Comparison of ENCODE assay signal across 8 cellular contexts in genomic region chr17:17028059-17028877, GRCh38. TPM values are rescaled to one million over a fixed set of nuclear protein-coding genes. Genes with fewer than 3 reads are reported as not detected.
DNase-seq lines count a peak whose midpoint lies in the region; ATAC-seq, FAIRE-seq and TF ChIP-seq lines count a peak whose summit lies in the region.

No MANE protein-coding gene starts in this region.

- POLR2A ChIA-PET in endothelial cell of umbilical vein (lab: Charles Lee) (no interaction called here), HEK293T (lab: Yijun Ruan, JAX) (interaction anchor here (1.0 to 1.7 kb wide), 3 partner anchors 12 to 16 kb away, joined by 3 to 7 read pairs (median 4); partner anchors contain the start of gene MPRIP)

- H3K9me3 ChIP-seq in endothelial cell of umbilical vein (replicated peaks; ENCODE audit: control insufficient read depth, insufficient read depth, low read length) (no peaks in the 10 kb centered on the region), mucosa of descending colon (no peaks in the 10 kb centered on the region)

- no peaks in the 10 kb centered on the region for H3K27me3 ChIP-seq in endothelial cell of umbilical vein (ENCODE audit: control insufficient read depth in 2 of 2, insufficient read depth in 2 of 2, low read length in 2 of 2)

- intact Hi-C loops in endothelial cell of umbilical vein (cut with micrococcal nuclease) (no loop called here), mucosa of descending colon (cut with DNase I, micrococcal nuclease) (no loop called here)

- H3K27ac ChIP-seq in endothelial cell of umbilical vein (ENCODE audit: insufficient read depth, low read depth, low read length) = no peak overlapping the region

- dilution Hi-C loops in endothelial cell of umbilical vein (cut with MboI; ENCODE audit: extremely low pct_ligation_motif_present, low sequenced_read_pairs) = no loop called here

- CTCF ChIA-PET in endothelial cell of umbilical vein (lab: Charles Lee) (interaction anchor here (1.1 to 1.8 kb wide), 4 partner anchors 27 to 121 kb away, joined by 3 to 5 read pairs (median 3); no protein-coding TSS in a partner anchor), HEK293T (lab: Yijun Ruan, JAX) (interaction anchor here (0.6 kb wide), 1 partner anchor 8 kb away, joined by 4 read pairs; no protein-coding TSS in a partner anchor)

- H3K79me2 ChIP-seq in endothelial cell of umbilical vein (ENCODE audit: control insufficient read depth, insufficient read depth, low read length) = no peaks in the 10 kb centered on the region

- BruUV-seq in endothelial cell of umbilical vein (replicated peaks; lab: Mats Ljungman, UMichigan) = no TSS peak

- H3K9me1 ChIP-seq in endothelial cell of umbilical vein (replicated peaks; ENCODE audit: control insufficient read depth, extremely low read depth, insufficient read depth, low read length) = no peaks in the 10 kb centered on the region

- no peaks in the 10 kb centered on the region for H4K20me1 ChIP-seq in endothelial cell of umbilical vein (replicated peaks; ENCODE audit: control insufficient read depth, extremely low read depth, insufficient read depth, low read length)

- H3K4me1 ChIP-seq in endothelial cell of umbilical vein (ENCODE audit: control insufficient read depth, extremely low read depth, insufficient read depth, low read length) (peaks cover 27% of the 10 kb centered on the region), mucosa of descending colon (ENCODE audit: low read depth) (peaks cover 14% of the 10 kb centered on the region)

- no peak overlapping the region for H3K4me2 ChIP-seq in endothelial cell of umbilical vein (ENCODE audit: insufficient read depth, low read length)

- FAIRE-seq in endothelial cell of umbilical vein (lab: Jason Lieb, UNC) = peak; percentile 71

- no peak overlapping the region for H2AFZ ChIP-seq in endothelial cell of umbilical vein (ENCODE audit: low read depth, low read length)

- no peak overlapping the region for H3K9ac ChIP-seq in endothelial cell of umbilical vein (replicated peaks; ENCODE audit: extremely low read depth, insufficient read depth, low read length)

- H3K36me3 ChIP-seq in endothelial cell of umbilical vein (ENCODE audit: control insufficient read depth in 2 of 2, extremely low read depth in 1 of 2, insufficient read depth in 2 of 2, low read length in 2 of 2) (no peaks in the 10 kb centered on the region), mucosa of descending colon (ENCODE audit: low read depth) (no peaks in the 10 kb centered on the region)

- no peak for TF ChIP-seq POLR2A in endothelial cell of umbilical vein (IDR thresholded peaks at IDR 0.05; ENCODE audit: low read depth, low read length)

- DNase-seq in COLO668 (lab: John Stamatoyannopoulos, UW; ENCODE audit: unreplicated experiment) (peak; percentile 44), NCI-H526 treated with DMSO at 0.1 percent for 48 hours (lab: John Stamatoyannopoulos, UW) (peak; percentile 11), endothelial cell of umbilical vein (ENCODE audit: low read depth, low spot score) (no peak), mucosa of descending colon (peak; percentile 95 to 96 (median 95)), HEK293T (ENCODE audit: extremely low spot score) (no peak), NCI-H1930 (lab: John Stamatoyannopoulos, UW) (no peak)
- no peak for DNase-seq in NK-92 treated with Interleukin-12 subunit alpha and Interleukin-12 subunit beta, amount 100 ng/mL, for 24 hours (lab: John Stamatoyannopoulos, UW)

- H3K4me3 ChIP-seq in endothelial cell of umbilical vein (replicated peaks in 1 of 3; ENCODE audit: insufficient read depth in 1 of 3, low read depth in 1 of 3, low read length in 3 of 3) (no peak overlapping the region), mucosa of descending colon (no peak overlapping the region)

- TF ChIP-seq CTCF in endothelial cell of umbilical vein (IDR thresholded peaks at IDR 0.05; ENCODE audit: extremely low read depth in 1 of 2, insufficient read depth in 1 of 2, low read depth in 1 of 2, low read length in 2 of 2) (no peak), mucosa of descending colon (IDR thresholded peaks at IDR 0.05) (no peak)

- ATAC-seq in mucosa of descending colon (peak; percentile 97), HG02885 (IDR thresholded peaks at IDR 0.05; ENCODE audit: poor library complexity, unreplicated experiment) (no peak)

TF ChIP-seq in endothelial cell of umbilical vein, 7 proteins besides CTCF, POLR2A, EP300 and RAD21:
- TF ChIP-seq MYC (IDR thresholded peaks at IDR 0.05; ENCODE audit: low read depth, low read length) (no peak), MAX (IDR thresholded peaks at IDR 0.05; ENCODE audit: insufficient read depth, insufficient read length) (no peak), POLR2AphosphoS5 (IDR thresholded peaks at IDR 0.05; ENCODE audit: insufficient read depth, low read depth, low read length) (no peak), EZH2 (IDR thresholded peaks at IDR 0.05; ENCODE audit: borderline replicate concordance, low read depth, low read length, severe bottlenecking) (no peak), GATA2 (IDR thresholded peaks at IDR 0.05; ENCODE audit: insufficient read depth, insufficient read length, low read depth, low read length) (no peak), JUN (IDR thresholded peaks at IDR 0.05; ENCODE audit: borderline replicate concordance, insufficient read depth, insufficient read length, low read depth) (no peak), FOS (IDR thresholded peaks at IDR 0.05; ENCODE audit: borderline replicate concordance, insufficient read depth, low read length) (no peak)

TF ChIP-seq in HEK293T, 16 proteins besides CTCF, POLR2A, EP300 and RAD21:
- no peak for TF ChIP-seq FOXM1 (IDR thresholded peaks at IDR 0.05; ENCODE audit: borderline replicate concordance)
- no peak for TF ChIP-seq TARDBP (IDR thresholded peaks at IDR 0.05)
- TF ChIP-seq L3MBTL2 (conservative IDR thresholded peaks at IDR 0.05) = no peak
- TF ChIP-seq FOXK2 (IDR thresholded peaks at IDR 0.05) = no peak
- no peak for TF ChIP-seq ELF4 (IDR thresholded peaks at IDR 0.05)
- TF ChIP-seq SP1 (IDR thresholded peaks at IDR 0.05) = no peak
- no peak for TF ChIP-seq ARNT (IDR thresholded peaks at IDR 0.05)
- TF ChIP-seq NFRKB (IDR thresholded peaks at IDR 0.05) = no peak
- no peak for TF ChIP-seq HDGF (IDR thresholded peaks at IDR 0.05; ENCODE audit: borderline replicate concordance)
- TF ChIP-seq LEF1 (IDR thresholded peaks at IDR 0.05; ENCODE audit: borderline replicate concordance) = no peak
- TF ChIP-seq PKNOX1 (IDR thresholded peaks at IDR 0.05) = no peak
- TF ChIP-seq BHLHE40 (IDR thresholded peaks at IDR 0.05; ENCODE audit: borderline replicate concordance) = no peak

RNA-seq across cellular contexts. Expression of gene MPRIP, which starts 14.0 kb away (rescaled TPM):
- 246 and 262 TPM in 2 replicates for total RNA-seq in endothelial cell of umbilical vein
- 94.6 and 102 TPM in 2 replicates for polyA plus RNA-seq in endothelial cell of umbilical vein
- polyA plus RNA-seq in endothelial cell of umbilical vein (2011; cell fraction: cytosol; rRNA removed) = 84.4 and 92.1 TPM in 2 replicates
- polyA plus RNA-seq in endothelial cell of umbilical vein (2011; cell fraction: nucleus; rRNA removed) = 160 and 171 TPM in 2 replicates
- 165 and 190 TPM in 2 replicates for polyA plus RNA-seq in endothelial cell of umbilical vein (2012)
- 177 and 225 TPM in 2 replicates for polyA minus RNA-seq in endothelial cell of umbilical vein
- polyA minus RNA-seq in endothelial cell of umbilical vein (2011; cell fraction: cytosol; rRNA and poly(A)+ RNA removed) = 72.5 TPM
- polyA minus RNA-seq in endothelial cell of umbilical vein (2011; cell fraction: nucleus; rRNA and poly(A)+ RNA removed) = 129 and 135 TPM in 2 replicates
- total RNA-seq in mucosa of descending colon = 100 to 1,000 TPM; 150 to 249 (median 231) TPM

RNA-seq across cellular contexts. Expression of gene TNFRSF13B, which starts 56.4 kb away (rescaled TPM):
- not detected in 2 replicates for total RNA-seq in endothelial cell of umbilical vein
- not detected in 2 replicates for polyA plus RNA-seq in endothelial cell of umbilical vein
- not detected in 2 replicates for polyA plus RNA-seq in endothelial cell of umbilical vein (2011; cell fraction: cytosol; rRNA removed)
- polyA plus RNA-seq in endothelial cell of umbilical vein (2011; cell fraction: nucleus; rRNA removed) = not detected in 2 replicates
- polyA plus RNA-seq in endothelial cell of umbilical vein (2012) = not detected in 2 replicates
- not detected in 2 replicates for polyA minus RNA-seq in endothelial cell of umbilical vein
- not detected for polyA minus RNA-seq in endothelial cell of umbilical vein (2011; cell fraction: cytosol; rRNA and poly(A)+ RNA removed)
- not detected in 2 replicates for polyA minus RNA-seq in endothelial cell of umbilical vein (2011; cell fraction: nucleus; rRNA and poly(A)+ RNA removed)
- 1 to 10 TPM in 1 of 3 donors, under 1 TPM in 2; 0.38 to 1.4 (median 0.98) TPM for total RNA-seq in mucosa of descending colon

Comparison
In these comparisons a context has a peak if more than half of its experiments do, and no peak if none do; other contexts are left out.
1. DNase-seq: peak in COLO668 (single experiment), NCI-H526 treated with DMSO at 0.1 percent for 48 hours (single experiment) and mucosa of descending colon (3 of 3); none in endothelial cell of umbilical vein (single experiment), NK-92 treated with Interleukin-12 subunit alpha and Interleukin-12 subunit beta, amount 100 ng/mL, for 24 hours (single experiment), HEK293T (single experiment) and NCI-H1930 (0 of 2).